Comparison of ENCODE assay signal across 23 cellular contexts in genomic region chr3:70916375-70917055, GRCh38.
DNase-seq lines count a peak whose midpoint lies in the region; ATAC-seq, FAIRE-seq and TF ChIP-seq lines count a peak whose summit lies in the region.
"Had no signal": no experiment of that assay in that cellular context is flagged by ENCODE, and none has a peak within 500 bp of the region (broad histone marks: within the 10 kb centered on the region; RNA-seq: fewer than 3 reads in every experiment).

No MANE protein-coding gene starts in this region.

- H3K9me3 Mint-ChIP-seq in activated T-helper 2 cell treated with anti-CD3 and anti-CD28 coated beads, Interferon-gamma antibody, Interleukin-2, Interleukin-4, amounts not matched to agents 10 μg/mL and 5 μg/mL and 100 μg/mL, durations not matched to agents 14 hours and 24 hours and 36 hours = no peaks in the 10 kb centered on the region

- intact Hi-C loops in HepG2 (cut with micrococcal nuclease; ENCODE audit: unreplicated experiment) = no loop called here
- intact Hi-C loops in right lobe of liver (cut with DNase I) = no loop called here
- intact Hi-C loops in activated T-helper 2 cell treated with anti-CD3 and anti-CD28 coated beads, Interferon-gamma antibody, Interleukin-2, Interleukin-4, amounts not matched to agents 10 μg/mL and 5 μg/mL and 100 μg/mL, durations not matched to agents 14 hours and 24 hours and 36 hours (cut with micrococcal nuclease) = no loop called here

- DNase-seq in HepG2 (ENCODE audit: low spot score) (peak; percentile 69), right lobe of liver (no peak), OCI-M1 (lab: John Stamatoyannopoulos, UW) (peak; percentile 19), foreskin keratinocyte (peak in 1 of 2 donors; percentile 9), DMS79 treated with DMSO at 0.1 percent for 48 hours (lab: John Stamatoyannopoulos, UW) (no peak), frontal cortex (ENCODE audit: low spot score in 2 of 2) (no peak)
- no peak for DNase-seq in effector memory CD4-positive, alpha-beta T cell
- no peak for DNase-seq in activated T-helper 2 cell treated with anti-CD3 and anti-CD28 coated beads, Interferon-gamma antibody, Interleukin-2, Interleukin-4, amounts not matched to agents 10 μg/mL and 5 μg/mL and 100 μg/mL, durations not matched to agents 14 hours and 24 hours and 36 hours (ENCODE audit: low spot score)
- DNase-seq: activated CD4-positive, alpha-beta memory T cell treated with anti-CD3 and anti-CD28 coated beads, Interleukin-2, amount 10 ng/mL, durations not matched to agents 7 days and 5 days; activated T-cell treated with anti-CD3 and anti-CD28 coated beads, Interleukin-2, amount 50 U/mL, for 48 hours; CD4-positive, alpha-beta memory T cell; EL; H7; left ventricle myocardium superior; NCI-H1092 treated with DMSO at 0.1 percent for 48 hours; nucleus accumbens; Right ventricle myocardium superior; stimulated activated CD4-positive, alpha-beta T cell treated with anti-CD3 and anti-CD28 coated beads, Interleukin-1b, Interleukin-23, amount 100 ng/mL, for 48 hours; stimulated activated naive CD8-positive, alpha-beta T cell treated with anti-CD3 and anti-CD28 coated beads, Interleukin-15, amount 100 ng/mL, for 72 hours; trophoblast cell had no signal

- H3K9me3 ChIP-seq in HepG2 (ENCODE audit: low read length) = no peaks in the 10 kb centered on the region
- no peaks in the 10 kb centered on the region for H3K9me3 ChIP-seq in right lobe of liver
- no peaks in the 10 kb centered on the region for H3K9me3 ChIP-seq in effector memory CD4-positive, alpha-beta T cell (ENCODE audit: control insufficient read depth, low read length)
- H3K9me3 ChIP-seq: body of pancreas had no signal

- H3K27me3 Mint-ChIP-seq in activated T-helper 2 cell treated with anti-CD3 and anti-CD28 coated beads, Interferon-gamma antibody, Interleukin-2, Interleukin-4, amounts not matched to agents 10 μg/mL and 5 μg/mL and 100 μg/mL, durations not matched to agents 14 hours and 24 hours and 36 hours (ENCODE audit: low read depth) = peaks cover 14% of the 10 kb centered on the region

- H3K36me3 Mint-ChIP-seq in activated T-helper 2 cell treated with anti-CD3 and anti-CD28 coated beads, Interferon-gamma antibody, Interleukin-2, Interleukin-4, amounts not matched to agents 10 μg/mL and 5 μg/mL and 100 μg/mL, durations not matched to agents 14 hours and 24 hours and 36 hours (ENCODE audit: low read depth) = no peaks in the 10 kb centered on the region
- H3K36me3 Mint-ChIP-seq: activated naive CD8-positive, alpha-beta T cell; CD4-positive, alpha-beta memory T cell had no signal

- H3K79me2 ChIP-seq in HepG2 (ENCODE audit: insufficient read depth, low read length) = no peaks in the 10 kb centered on the region

- FAIRE-seq in HepG2 (lab: Jason Lieb, UNC) (no peak), frontal cortex (lab: Jason Lieb, UNC) (no peak)

- no peaks in the 10 kb centered on the region for H3K4me1 Mint-ChIP-seq in activated T-helper 2 cell treated with anti-CD3 and anti-CD28 coated beads, Interferon-gamma antibody, Interleukin-2, Interleukin-4, amounts not matched to agents 10 μg/mL and 5 μg/mL and 100 μg/mL, durations not matched to agents 14 hours and 24 hours and 36 hours (ENCODE audit: low read depth)
- H3K4me1 Mint-ChIP-seq: activated CD4-positive, alpha-beta memory T cell treated with anti-CD3 and anti-CD28 coated beads, Interleukin-2, amount 10 ng/mL, durations not matched to agents 7 days and 5 days; CD4-positive, alpha-beta memory T cell; stimulated activated naive CD8-positive, alpha-beta T cell treated with anti-CD3 and anti-CD28 coated beads, Interleukin-15, amount 100 ng/mL, for 72 hours had no signal

- no TSS peak for BruUV-seq in HepG2 (replicated peaks; lab: Mats Ljungman, UMichigan)

- no peaks in the 10 kb centered on the region for H4K20me1 ChIP-seq in HepG2 (ENCODE audit: insufficient read depth, low read length)

- no peak overlapping the region for H3K27ac Mint-ChIP-seq in activated T-helper 2 cell treated with anti-CD3 and anti-CD28 coated beads, Interferon-gamma antibody, Interleukin-2, Interleukin-4, amounts not matched to agents 10 μg/mL and 5 μg/mL and 100 μg/mL, durations not matched to agents 14 hours and 24 hours and 36 hours
- H3K27ac Mint-ChIP-seq: activated CD4-positive, alpha-beta memory T cell treated with anti-CD3 and anti-CD28 coated beads, Interleukin-2, amount 10 ng/mL, durations not matched to agents 7 days and 5 days; activated naive CD8-positive, alpha-beta T cell; CD4-positive, alpha-beta memory T cell had no signal

- TF ChIP-seq RAD21 in HepG2 (CRISPR knock-in tag; IDR thresholded peaks at IDR 0.05) = no peak

- in situ Hi-C loops in HepG2 (cut with HindIII; ENCODE audit: extremely low pct_ligation_motif_present, low pct_unique_long_range_greater_than_20kb) = no loop called here

- TF ChIP-seq POLR2A in HepG2 (IDR thresholded peaks at IDR 0.05; ENCODE audit: insufficient read depth in 1 of 2, low read depth in 2 of 2, low read length in 2 of 2) (no peak), right lobe of liver (IDR thresholded peaks at IDR 0.05) (no peak)

- WGBS in HepG2 (ENCODE audit: low lambda C conversion rate) = 37% methylated on average over 4 of the region's 4 CpGs
- WGBS in right lobe of liver (ENCODE audit: insufficient coverage, low coverage, low lambda C conversion rate, missing lambda C conversion rate) = 53% methylated on average over 4 of the region's 4 CpGs

- H3K4me3 ChIP-seq in HepG2 (replicated peaks in 1 of 3; ENCODE audit: insufficient read depth in 1 of 3, low read depth in 2 of 3, low read length in 3 of 3) (no peak overlapping the region; a peak in 1 of 6 replicates), right lobe of liver (no peak overlapping the region)
- no peak overlapping the region for H3K4me3 ChIP-seq in effector memory CD4-positive, alpha-beta T cell (ENCODE audit: insufficient read depth, low read depth, low read length, poor library complexity, severe bottlenecking)
- H3K4me3 ChIP-seq: body of pancreas had no signal

- H3K9ac ChIP-seq in HepG2 (ENCODE audit: insufficient read depth, low read depth, low read length) = no peak overlapping the region
- H3K9ac ChIP-seq: KMS-11 had no signal

- peak overlapping the region; percentile 46 for H3K4me2 ChIP-seq in HepG2 (ENCODE audit: low read depth, low read length)
- H3K4me2 ChIP-seq: KMS-11 had no signal

- CTCF ChIA-PET in HepG2 (lab: Yijun Ruan, JAX; ENCODE audit: low intra/inter-chr PET ratio, low total read pairs) = no interaction called here

- H3K27ac ChIP-seq in HepG2 (ENCODE audit: extremely low read length, insufficient read depth, low read length) (no peak overlapping the region), right lobe of liver (no peak overlapping the region), foreskin keratinocyte (no peak overlapping the region)
- H3K27ac ChIP-seq in effector memory CD4-positive, alpha-beta T cell (ENCODE audit: insufficient read depth, low read length, poor library complexity, severe bottlenecking) = no peak overlapping the region
- H3K27ac ChIP-seq: body of pancreas, KMS-11 had no signal

- TF ChIP-seq CTCF in HepG2 (CRISPR knock-in tag; IDR thresholded peaks at IDR 0.05) (no peak), right lobe of liver (IDR thresholded peaks at IDR 0.05) (no peak), foreskin keratinocyte (conservative IDR thresholded peaks at IDR 0.05) (no peak)

- H3K27me3 ChIP-seq in HepG2 (ENCODE audit: control insufficient read depth in 1 of 2, insufficient read depth in 2 of 2, low read length in 2 of 2) = peaks cover 0 to 4% of the 10 kb centered on the region in 2 experiments; a peak in 1 of 5 replicates
- H3K27me3 ChIP-seq in right lobe of liver = no peaks in the 10 kb centered on the region
- no peaks in the 10 kb centered on the region for H3K27me3 ChIP-seq in foreskin keratinocyte
- no peaks in the 10 kb centered on the region for H3K27me3 ChIP-seq in effector memory CD4-positive, alpha-beta T cell (replicated peaks; ENCODE audit: control insufficient read depth, insufficient read depth, low read length, poor library complexity, severe bottlenecking)
- H3K27me3 ChIP-seq: body of pancreas had no signal

- no peak overlapping the region for H3K4me3 Mint-ChIP-seq in activated T-helper 2 cell treated with anti-CD3 and anti-CD28 coated beads, Interferon-gamma antibody, Interleukin-2, Interleukin-4, amounts not matched to agents 10 μg/mL and 5 μg/mL and 100 μg/mL, durations not matched to agents 14 hours and 24 hours and 36 hours (ENCODE audit: low read depth)
- H3K4me3 Mint-ChIP-seq: activated CD4-positive, alpha-beta memory T cell treated with anti-CD3 and anti-CD28 coated beads, Interleukin-2, amount 10 ng/mL, durations not matched to agents 7 days and 5 days; activated naive CD8-positive, alpha-beta T cell; CD4-positive, alpha-beta memory T cell; stimulated activated naive CD8-positive, alpha-beta T cell treated with anti-CD3 and anti-CD28 coated beads, Interleukin-15, amount 100 ng/mL, for 72 hours had no signal

- peaks cover 17% of the 10 kb centered on the region for H3K4me1 ChIP-seq in HepG2 (ENCODE audit: insufficient read depth, low read length)
- H3K4me1 ChIP-seq in right lobe of liver = no peaks in the 10 kb centered on the region
- H3K4me1 ChIP-seq in foreskin keratinocyte = no peaks in the 10 kb centered on the region
- H3K4me1 ChIP-seq in effector memory CD4-positive, alpha-beta T cell (ENCODE audit: control insufficient read depth, insufficient read depth, low read length, poor library complexity, severe bottlenecking) = no peaks in the 10 kb centered on the region
- H3K4me1 ChIP-seq: body of pancreas had no signal

- ATAC-seq in HepG2 (peak; percentile 86), right lobe of liver (no peak), foreskin keratinocyte (peak; percentile 35)
- ATAC-seq: body of pancreas; left ventricle myocardium superior; stimulated activated naive CD8-positive, alpha-beta T cell treated with anti-CD3 and anti-CD28 coated beads, Interleukin-15, amount 100 ng/mL, for 72 hours had no signal

- H2AFZ ChIP-seq in HepG2 (ENCODE audit: low read length) = no peak overlapping the region

- TF ChIP-seq EP300 in HepG2 (IDR thresholded peaks at IDR 0.05; ENCODE audit: low read depth in 2 of 2, low read length in 2 of 2) = no peak
- no peak for TF ChIP-seq EP300 in HepG2 (CRISPR knock-in tag; IDR thresholded peaks at IDR 0.05; ENCODE audit: borderline replicate concordance)

- H3K36me3 ChIP-seq in HepG2 (replicated peaks in 1 of 2; ENCODE audit: control insufficient read depth in 1 of 2, insufficient read depth in 2 of 2, low read length in 2 of 2) (no peaks in the 10 kb centered on the region), right lobe of liver (no peaks in the 10 kb centered on the region)
- H3K36me3 ChIP-seq in effector memory CD4-positive, alpha-beta T cell (ENCODE audit: control insufficient read depth, insufficient read depth, low read length) = no peaks in the 10 kb centered on the region

- POLR2A ChIA-PET in HepG2 (lab: Yijun Ruan, JAX) = no interaction called here

TF ChIP-seq in HepG2, 621 proteins besides CTCF, POLR2A, EP300 and RAD21 (continues in another document):
- TF ChIP-seq MXD4 (CRISPR knock-in tag; IDR thresholded peaks at IDR 0.05) (no peak), LCORL (IDR thresholded peaks at IDR 0.05) (no peak), LCORL (CRISPR knock-in tag; IDR thresholded peaks at IDR 0.05) (no peak)

Comparison
In these comparisons a context has a peak if more than half of its experiments do, and no peak if none do; other contexts are left out.
1. ATAC-seq: peak in HepG2 (single experiment) and foreskin keratinocyte (single experiment); none in right lobe of liver (0 of 4).
2. DNase-seq: peak in HepG2 (single experiment) and OCI-M1 (single experiment); none in right lobe of liver (0 of 3), DMS79 treated with DMSO at 0.1 percent for 48 hours (single experiment), effector memory CD4-positive, alpha-beta T cell (0 of 3), activated T-helper 2 cell treated with anti-CD3 and anti-CD28 coated beads, Interferon-gamma antibody, Interleukin-2, Interleukin-4, amounts not matched to agents 10 μg/mL and 5 μg/mL and 100 μg/mL, durations not matched to agents 14 hours and 24 hours and 36 hours (single experiment) and frontal cortex (0 of 2).